In genomic region chr5:148446591-148446990, GRCh38 we compare ENCODE assay signal across 16 cellular contexts.
DNase-seq lines count a peak whose midpoint lies in the region; ATAC-seq and TF ChIP-seq lines count a peak whose summit lies in the region.
"Had no signal": no experiment of that assay in that cellular context is flagged by ENCODE, and none has a peak within 500 bp of the region (broad histone marks: within the 10 kb centered on the region; RNA-seq: fewer than 3 reads in every experiment).

No MANE protein-coding gene starts in this region.

- DNase-seq in activated CD4-positive, alpha-beta T cell treated with anti-CD3 and anti-CD28 coated beads, Interleukin-2, amount 10 ng/mL, durations not matched to agents 24 days and 14 days, result peak; percentile 37
- no peak for DNase-seq in activated CD4-positive, alpha-beta T cell treated with anti-CD3 and anti-CD28 coated beads, Interleukin-2, amount 10 ng/mL, durations not matched to agents 7 days and 5 days
- DNase-seq in epithelial cell of proximal tubule (ENCODE audit: low read depth) (peak; percentile 75), kidney tubule cell (ENCODE audit: low spot score) (peak; percentile 80), anterior cingulate cortex (lab: John Stamatoyannopoulos, UW) (no peak), DMS79 treated with DMSO at 0.1 percent for 48 hours (lab: John Stamatoyannopoulos, UW) (no peak)
- DNase-seq in stimulated activated naive B cell treated with anti-CD40 and anti-IgM and Interleukin-4, amounts not matched to agents 10 μg/mL and 1 μg/mL and 100 μg/mL, for 72 hours, result no peak
- DNase-seq: AML-193; Calu3; CD8-positive, alpha-beta memory T cell; DMS 273 treated with DMSO at 0.1 percent for 48 hours; H9 had no signal

- H3K27ac Mint-ChIP-seq in activated CD4-positive, alpha-beta T cell treated with anti-CD3 and anti-CD28 coated beads, Interleukin-2, amount 10 ng/mL, durations not matched to agents 24 days and 14 days, result no peak overlapping the region
- H3K27ac Mint-ChIP-seq in activated CD4-positive, alpha-beta T cell treated with anti-CD3 and anti-CD28 coated beads, Interleukin-2, amount 10 ng/mL, durations not matched to agents 7 days and 5 days, result no peak overlapping the region
- peak overlapping the region; percentile 90 to 93 (median 91) for H3K27ac Mint-ChIP-seq in nephron
- no peak overlapping the region for H3K27ac Mint-ChIP-seq in stimulated activated naive B cell treated with anti-CD40 and anti-IgM and Interleukin-4, amounts not matched to agents 10 μg/mL and 1 μg/mL and 100 μg/mL, for 72 hours
- H3K27ac Mint-ChIP-seq: GM23338, H9 had no signal

- peaks cover 8% of the 10 kb centered on the region for H3K36me3 Mint-ChIP-seq in activated CD4-positive, alpha-beta T cell treated with anti-CD3 and anti-CD28 coated beads, Interleukin-2, amount 10 ng/mL, durations not matched to agents 24 days and 14 days (ENCODE audit: low read depth)
- peaks cover 7% of the 10 kb centered on the region for H3K36me3 Mint-ChIP-seq in activated CD4-positive, alpha-beta T cell treated with anti-CD3 and anti-CD28 coated beads, Interleukin-2, amount 10 ng/mL, durations not matched to agents 7 days and 5 days (ENCODE audit: low read depth)
- H3K36me3 Mint-ChIP-seq in nephron (ENCODE audit: low read depth), result peaks cover 6% of the 10 kb centered on the region
- peaks cover 6 to 8% of the 10 kb centered on the region in 2 donors for H3K36me3 Mint-ChIP-seq in stimulated activated naive B cell treated with anti-CD40 and anti-IgM and Interleukin-4, amounts not matched to agents 10 μg/mL and 1 μg/mL and 100 μg/mL, for 72 hours

- TF ChIP-seq CTCF in epithelial cell of proximal tubule (conservative IDR thresholded peaks at IDR 0.05; ENCODE audit: low read depth, low read length) (no peak), nephron (IDR thresholded peaks at IDR 0.05; ENCODE audit: unreplicated experiment in 3 of 3) (no peak)

- H3K4me3 ChIP-seq in epithelial cell of proximal tubule (ENCODE audit: low read depth, low read length), result no peak overlapping the region
- H3K4me3 ChIP-seq: BLaER1, GM12878, GM23338 had no signal

- ATAC-seq in stimulated activated naive B cell treated with anti-CD40 and anti-IgM and Interleukin-4, amounts not matched to agents 10 μg/mL and 1 μg/mL and 100 μg/mL, for 72 hours (replicated peaks), result no peak
- ATAC-seq: GM12878, GM23338 had no signal

- intact Hi-C loops in activated CD4-positive, alpha-beta T cell treated with anti-CD3 and anti-CD28 coated beads, Interleukin-2, amount 10 ng/mL, durations not matched to agents 24 days and 14 days (cut with micrococcal nuclease), result loop anchor here (10.0 kb wide), 1 partner anchor 818 kb away; no protein-coding TSS in a partner anchor

- no peaks in the 10 kb centered on the region for H3K9me3 Mint-ChIP-seq in activated CD4-positive, alpha-beta T cell treated with anti-CD3 and anti-CD28 coated beads, Interleukin-2, amount 10 ng/mL, durations not matched to agents 24 days and 14 days
- H3K9me3 Mint-ChIP-seq in activated CD4-positive, alpha-beta T cell treated with anti-CD3 and anti-CD28 coated beads, Interleukin-2, amount 10 ng/mL, durations not matched to agents 7 days and 5 days, result no peaks in the 10 kb centered on the region
- H3K9me3 Mint-ChIP-seq in nephron, result no peaks in the 10 kb centered on the region
- H3K9me3 Mint-ChIP-seq in stimulated activated naive B cell treated with anti-CD40 and anti-IgM and Interleukin-4, amounts not matched to agents 10 μg/mL and 1 μg/mL and 100 μg/mL, for 72 hours, result no peaks in the 10 kb centered on the region
- H3K9me3 Mint-ChIP-seq: CD8-positive, alpha-beta memory T cell; GM23338; H9 had no signal

- H3K27me3 Mint-ChIP-seq in activated CD4-positive, alpha-beta T cell treated with anti-CD3 and anti-CD28 coated beads, Interleukin-2, amount 10 ng/mL, durations not matched to agents 24 days and 14 days, result no peaks in the 10 kb centered on the region
- no peaks in the 10 kb centered on the region for H3K27me3 Mint-ChIP-seq in activated CD4-positive, alpha-beta T cell treated with anti-CD3 and anti-CD28 coated beads, Interleukin-2, amount 10 ng/mL, durations not matched to agents 7 days and 5 days
- no peaks in the 10 kb centered on the region for H3K27me3 Mint-ChIP-seq in nephron (ENCODE audit: low read depth)
- no peaks in the 10 kb centered on the region for H3K27me3 Mint-ChIP-seq in stimulated activated naive B cell treated with anti-CD40 and anti-IgM and Interleukin-4, amounts not matched to agents 10 μg/mL and 1 μg/mL and 100 μg/mL, for 72 hours
- H3K27me3 Mint-ChIP-seq: CD8-positive, alpha-beta memory T cell had no signal

- POLR2A ChIA-PET in activated CD4-positive, alpha-beta T cell treated with anti-CD3 and anti-CD28 coated beads, Interleukin-2, amount 10 ng/mL, durations not matched to agents 7 days and 5 days (lab: Charles Lee), result no interaction called here

- CTCF ChIA-PET in activated CD4-positive, alpha-beta T cell treated with anti-CD3 and anti-CD28 coated beads, Interleukin-2, amount 10 ng/mL, durations not matched to agents 7 days and 5 days (lab: Charles Lee), result no interaction called here

- no peaks in the 10 kb centered on the region for H3K4me1 Mint-ChIP-seq in activated CD4-positive, alpha-beta T cell treated with anti-CD3 and anti-CD28 coated beads, Interleukin-2, amount 10 ng/mL, durations not matched to agents 24 days and 14 days
- no peaks in the 10 kb centered on the region for H3K4me1 Mint-ChIP-seq in activated CD4-positive, alpha-beta T cell treated with anti-CD3 and anti-CD28 coated beads, Interleukin-2, amount 10 ng/mL, durations not matched to agents 7 days and 5 days
- H3K4me1 Mint-ChIP-seq in nephron, result peaks cover 16% of the 10 kb centered on the region
- no peaks in the 10 kb centered on the region for H3K4me1 Mint-ChIP-seq in stimulated activated naive B cell treated with anti-CD40 and anti-IgM and Interleukin-4, amounts not matched to agents 10 μg/mL and 1 μg/mL and 100 μg/mL, for 72 hours

- H3K4me3 Mint-ChIP-seq in activated CD4-positive, alpha-beta T cell treated with anti-CD3 and anti-CD28 coated beads, Interleukin-2, amount 10 ng/mL, durations not matched to agents 24 days and 14 days, result no peak overlapping the region
- H3K4me3 Mint-ChIP-seq in activated CD4-positive, alpha-beta T cell treated with anti-CD3 and anti-CD28 coated beads, Interleukin-2, amount 10 ng/mL, durations not matched to agents 7 days and 5 days, result no peak overlapping the region
- H3K4me3 Mint-ChIP-seq in nephron, result no peak overlapping the region
- H3K4me3 Mint-ChIP-seq in stimulated activated naive B cell treated with anti-CD40 and anti-IgM and Interleukin-4, amounts not matched to agents 10 μg/mL and 1 μg/mL and 100 μg/mL, for 72 hours, result no peak overlapping the region
- H3K4me3 Mint-ChIP-seq: CD8-positive, alpha-beta memory T cell; GM23338; H9 had no signal

Comparison
In these comparisons a context has a peak if more than half of its experiments do, and no peak if none do; other contexts are left out.
1. DNase-seq: peak in activated CD4-positive, alpha-beta T cell treated with anti-CD3 and anti-CD28 coated beads, Interleukin-2, amount 10 ng/mL, durations not matched to agents 24 days and 14 days (single experiment), epithelial cell of proximal tubule (single experiment) and kidney tubule cell (single experiment); none in activated CD4-positive, alpha-beta T cell treated with anti-CD3 and anti-CD28 coated beads, Interleukin-2, amount 10 ng/mL, durations not matched to agents 7 days and 5 days (single experiment), stimulated activated naive B cell treated with anti-CD40 and anti-IgM and Interleukin-4, amounts not matched to agents 10 μg/mL and 1 μg/mL and 100 μg/mL, for 72 hours (single experiment), anterior cingulate cortex (0 of 58) and DMS79 treated with DMSO at 0.1 percent for 48 hours (single experiment).
2. H3K27ac Mint-ChIP-seq: peak in nephron (3 of 3); none in activated CD4-positive, alpha-beta T cell treated with anti-CD3 and anti-CD28 coated beads, Interleukin-2, amount 10 ng/mL, durations not matched to agents 24 days and 14 days (single experiment), activated CD4-positive, alpha-beta T cell treated with anti-CD3 and anti-CD28 coated beads, Interleukin-2, amount 10 ng/mL, durations not matched to agents 7 days and 5 days (single experiment) and stimulated activated naive B cell treated with anti-CD40 and anti-IgM and Interleukin-4, amounts not matched to agents 10 μg/mL and 1 μg/mL and 100 μg/mL, for 72 hours (single experiment).